ENCODE assay signal across 9 cellular contexts in the genomic region with DNA sequence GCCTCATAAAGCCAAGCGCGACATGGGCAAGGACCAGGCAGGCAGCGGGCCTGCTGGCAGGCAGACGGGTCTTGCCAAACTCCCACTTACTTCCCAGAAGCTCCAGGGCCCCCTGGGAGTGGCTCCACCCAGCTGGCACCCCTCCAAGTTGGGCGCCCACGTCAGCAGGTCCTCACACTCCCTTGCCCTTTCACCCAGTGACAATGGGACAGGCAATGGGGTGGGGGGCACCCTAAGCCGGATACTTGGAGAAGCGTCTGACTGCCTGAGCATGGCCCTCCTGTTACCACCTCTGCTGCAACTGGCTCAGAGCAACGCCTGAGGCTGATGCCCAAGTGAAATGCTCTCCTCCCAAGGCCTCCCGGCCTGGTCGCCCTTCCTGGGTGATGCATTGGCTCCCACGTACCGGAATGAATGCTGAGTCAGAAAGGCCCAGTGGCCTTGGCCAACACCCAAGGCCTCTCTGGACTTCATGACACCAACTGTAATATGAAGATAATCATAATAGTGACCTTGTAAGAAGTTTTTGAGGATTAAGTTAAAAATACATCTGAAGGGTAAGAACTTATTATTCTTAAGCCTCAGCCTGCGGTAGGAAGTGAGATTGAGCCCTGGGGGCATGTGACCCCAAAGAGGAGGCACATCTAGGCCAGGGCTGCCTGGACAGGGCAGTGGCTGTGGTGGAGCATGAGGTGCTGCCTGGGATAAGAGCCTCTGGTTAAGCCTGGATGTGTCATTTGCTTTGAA. TPM values are rescaled to one million over a fixed set of nuclear protein-coding genes. Genes with fewer than 3 reads are reported as not detected.
A peak's percentile ranks its signal among the peaks of the same experiment; 100 is the strongest.
DNase-seq lines count a peak whose midpoint lies in the region; FAIRE-seq and TF ChIP-seq lines count a peak whose summit lies in the region.
"Had no signal": no experiment of that assay in that cellular context is flagged by ENCODE, and none has a peak within 500 bp of the region (broad histone marks: within the 10 kb centered on the region; RNA-seq: fewer than 3 reads in every experiment).

No MANE protein-coding gene starts in this region.

- intact Hi-C loops in kidney (cut with DNase I) = no loop called here

- FAIRE-seq in kidney (lab: Jason Lieb, UNC) = no peak

- H3K36me3 ChIP-seq in kidney (ENCODE audit: control insufficient read depth in 1 of 2, insufficient read depth in 2 of 2, low read length in 2 of 2) (no peaks in the 10 kb centered on the region), subcutaneous abdominal adipose tissue (ENCODE audit: control insufficient read depth in 5 of 5, insufficient read depth in 5 of 5, low read length in 5 of 5) (no peaks in the 10 kb centered on the region)

- TF ChIP-seq CTCF in kidney (IDR thresholded peaks at IDR 0.05; ENCODE audit: borderline replicate concordance, extremely low read depth, insufficient read depth) = no peak

- H3K4me1 ChIP-seq in kidney (ENCODE audit: control insufficient read depth in 1 of 2, insufficient read depth in 1 of 2, low read depth in 1 of 2, low read length in 2 of 2) (peaks cover 7 to 31% of the 10 kb centered on the region in 2 donors), subcutaneous abdominal adipose tissue (ENCODE audit: control insufficient read depth in 5 of 5, insufficient read depth in 5 of 5, low read length in 5 of 5) (peaks cover 16 to 74% (median 51%) of the 10 kb centered on the region in 5 donors)

- peak; percentile 78 for DNase-seq in HS-27A (ENCODE audit: low read depth)
- DNase-seq in astrocyte of the hippocampus (ENCODE audit: low read depth, low spot score) = peak; percentile 69
- peak; percentile 92 for DNase-seq in kidney
- DNase-seq in putamen (ENCODE audit: low spot score) = no peak
- no peak for DNase-seq in NCI-H82 treated with DMSO at 0.1 percent for 48 hours (lab: John Stamatoyannopoulos, UW; ENCODE audit: unreplicated experiment)
- no peak for DNase-seq in NCI-H510A (lab: John Stamatoyannopoulos, UW)
- no peak for DNase-seq in cerebellum (ENCODE audit: low spot score)
- DNase-seq: stimulated activated CD4-positive, alpha-beta T cell treated with anti-CD3 and anti-CD28 coated beads, Interleukin-1b, Interleukin-23, amount 100 ng/mL, for 48 hours had no signal

- no peaks in the 10 kb centered on the region for H3K27me3 ChIP-seq in subcutaneous abdominal adipose tissue (ENCODE audit: control insufficient read depth in 5 of 5, insufficient read depth in 4 of 5, low read length in 5 of 5)

- H3K27ac ChIP-seq in kidney (ENCODE audit: low read depth in 2 of 2, low read length in 2 of 2) (peak overlapping the region; percentile 40 to 64), subcutaneous abdominal adipose tissue (ENCODE audit: low read depth, low read length) (peak overlapping the region; percentile 78)

- H3K9ac ChIP-seq in kidney (ENCODE audit: low read length in 2 of 2) (no peak overlapping the region), subcutaneous abdominal adipose tissue (ENCODE audit: low read length in 5 of 5) (peak overlapping the region in 3 of 5 donors; percentile 4 to 23 (median 16))

- no peaks in the 10 kb centered on the region for H3K9me3 ChIP-seq in kidney (ENCODE audit: control insufficient read depth in 1 of 2, low read length in 2 of 2)
- no peaks in the 10 kb centered on the region for H3K9me3 ChIP-seq in subcutaneous abdominal adipose tissue (ENCODE audit: control insufficient read depth in 5 of 5, low read length in 5 of 5)

- H3K4me3 ChIP-seq in kidney (ENCODE audit: low read length in 2 of 2) (no peak overlapping the region), subcutaneous abdominal adipose tissue (ENCODE audit: low read depth in 1 of 5, low read length in 5 of 5) (no peak overlapping the region)

RNA-seq across cellular contexts. Expression of a gene that starts 31.7 kb away (rescaled TPM):
- total RNA-seq in kidney (8.1 TPM), cerebellum (6.3 TPM)
- 2.1 TPM for polyA plus RNA-seq in kidney (ENCODE audit: insufficient read depth, low read depth, low replicate concordance)

RNA-seq across cellular contexts. Expression of a gene that starts 39.9 kb away (rescaled TPM):
- total RNA-seq in kidney = 63.7 TPM
- 43.1 TPM for polyA plus RNA-seq in kidney (ENCODE audit: insufficient read depth, low read depth, low replicate concordance)
- total RNA-seq in cerebellum = 18.3 TPM

Comparison
In these comparisons a context has a peak if more than half of its experiments do, and no peak if none do; other contexts are left out.
1. DNase-seq: peak in HS-27A (single experiment), astrocyte of the hippocampus (single experiment) and kidney (single experiment); none in putamen (single experiment), NCI-H82 treated with DMSO at 0.1 percent for 48 hours (single experiment), NCI-H510A (single experiment) and cerebellum (single experiment).
2. H3K9ac ChIP-seq: peak in subcutaneous abdominal adipose tissue (3 of 5); none in kidney (0 of 2).